1 cellular context compared by ENCODE assay signal in the genomic region with DNA sequence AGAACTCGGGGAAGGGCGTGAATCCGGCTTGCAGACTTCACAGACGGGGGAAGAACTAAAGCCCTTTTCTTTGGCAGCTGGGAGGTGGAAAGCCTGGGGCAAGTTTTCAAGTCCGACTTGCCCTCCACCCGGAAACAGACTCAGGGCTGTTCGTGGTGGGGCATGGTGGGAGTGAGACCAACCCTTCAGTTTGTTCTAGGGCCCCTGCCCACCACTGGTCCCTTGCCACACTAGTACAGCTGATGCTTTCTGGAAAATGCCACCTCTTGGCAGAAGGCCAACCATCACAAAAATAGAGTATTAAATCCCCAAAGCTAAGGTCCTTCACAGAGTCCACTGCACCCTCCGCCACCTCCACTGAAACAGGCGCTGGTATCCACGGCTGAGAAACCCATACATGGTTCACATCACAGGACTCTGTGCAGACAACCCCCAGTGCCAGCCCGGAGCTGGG.
TF ChIP-seq lines count a peak whose summit lies in the region.

No MANE protein-coding gene starts in this region.

TF ChIP-seq in endothelial cell of umbilical vein, 7 proteins besides CTCF, POLR2A, EP300 and RAD21 (continued from another document):
- TF ChIP-seq GATA2 (IDR thresholded peaks at IDR 0.05; ENCODE audit: insufficient read depth, insufficient read length, low read depth, low read length) (no peak), JUN (IDR thresholded peaks at IDR 0.05; ENCODE audit: borderline replicate concordance, insufficient read depth, insufficient read length, low read depth) (no peak), FOS (IDR thresholded peaks at IDR 0.05; ENCODE audit: borderline replicate concordance, insufficient read depth, low read length) (no peak)
